In genomic region chr17:10292057-10292931, GRCh38 we compare ENCODE assay signal across 10 cellular contexts.
DNase-seq lines count a peak whose midpoint lies in the region; ATAC-seq and TF ChIP-seq lines count a peak whose summit lies in the region.
"Had no signal": no experiment of that assay in that cellular context is flagged by ENCODE, and none has a peak within 500 bp of the region (broad histone marks: within the 10 kb centered on the region; RNA-seq: fewer than 3 reads in every experiment).

No MANE protein-coding gene starts in this region.

- DNase-seq in GM10248 (ENCODE audit: extremely low spot score) (peak; percentile 63), HCT116 (ENCODE audit: low read depth, low spot score) (peak; percentile 75), PC-9 (no peak), left lung (no peak), NCI-H748 treated with DMSO at 0.1 percent for 48 hours (lab: John Stamatoyannopoulos, UW) (no peak), WERI-Rb-1 (no peak), NCI-H510A treated with DMSO at 0.1 percent for 48 hours (lab: John Stamatoyannopoulos, UW) (no peak)
- DNase-seq in stimulated activated CD4-positive, alpha-beta T cell treated with anti-CD3 and anti-CD28 coated beads, Interleukin-4, amount 100 ng/mL, for 24 hours: no peak
- DNase-seq: naive B cell had no signal

- no peak overlapping the region for H3K9ac ChIP-seq in HCT116 (ENCODE audit: low read length)

- no peaks in the 10 kb centered on the region for H3K79me2 ChIP-seq in HCT116 (ENCODE audit: insufficient read depth, low read length)
- no peaks in the 10 kb centered on the region for H3K79me2 ChIP-seq in PC-9 (ENCODE audit: low read depth)

- no peak for TF ChIP-seq POLR2A in HCT116 (IDR thresholded peaks at IDR 0.05; ENCODE audit: borderline replicate concordance, extremely low read depth, insufficient read depth, insufficient read length)

- H3K36me3 ChIP-seq in HCT116 (ENCODE audit: control insufficient read depth in 1 of 2, insufficient read depth in 2 of 2, low read length in 2 of 2) (no peaks in the 10 kb centered on the region), PC-9 (ENCODE audit: low read depth) (no peaks in the 10 kb centered on the region), left lung (no peaks in the 10 kb centered on the region), WERI-Rb-1 (no peaks in the 10 kb centered on the region)
- H3K36me3 ChIP-seq: thoracic aorta had no signal

- TF ChIP-seq CTCF in GM10248 (IDR thresholded peaks at IDR 0.05; ENCODE audit: control extremely low read depth, extremely low read depth, low read depth, missing control alignments): no peak
- no peak for TF ChIP-seq CTCF in HCT116 (IDR thresholded peaks at IDR 0.05 in 2 of 3, conservative IDR thresholded peaks at IDR 0.05 in 1 of 3; ENCODE audit: borderline replicate concordance in 1 of 3, insufficient read depth in 1 of 3, low read depth in 2 of 3, low read length in 2 of 3)
- no peak for TF ChIP-seq CTCF in PC-9 (conservative IDR thresholded peaks at IDR 0.05)
- no peak for TF ChIP-seq CTCF in left lung (IDR thresholded peaks at IDR 0.05)
- TF ChIP-seq CTCF in WERI-Rb-1 (IDR thresholded peaks at IDR 0.05; ENCODE audit: low read depth, low read length): no peak

- H3K27ac ChIP-seq in HCT116 (ENCODE audit: low read depth, low read length) (peak overlapping the region; percentile 7; the same call in 1 of the 2 replicates), PC-9 (no peak overlapping the region), left lung (no peak overlapping the region), WERI-Rb-1 (no peak overlapping the region)
- H3K27ac ChIP-seq: thoracic aorta had no signal

- H3K9me3 ChIP-seq in HCT116 (ENCODE audit: control insufficient read depth in 1 of 2, insufficient read depth in 1 of 2, low read depth in 1 of 2, low read length in 2 of 2): no peaks in the 10 kb centered on the region
- H3K9me3 ChIP-seq in PC-9 (ENCODE audit: insufficient read depth, low read depth): no peaks in the 10 kb centered on the region
- H3K9me3 ChIP-seq in left lung: no peaks in the 10 kb centered on the region
- H3K9me3 ChIP-seq in WERI-Rb-1 (ENCODE audit: severe bottlenecking): no peaks in the 10 kb centered on the region
- H3K9me3 ChIP-seq: thoracic aorta had no signal

- peak overlapping the region in 1 of 2 experiments; percentile 12; a peak in 2 of 4 replicates for H3K4me3 ChIP-seq in HCT116 (replicated peaks in 1 of 2; ENCODE audit: low read depth in 1 of 2, low read length in 2 of 2)
- H3K4me3 ChIP-seq in PC-9: no peak overlapping the region
- no peak overlapping the region for H3K4me3 ChIP-seq in left lung
- no peak overlapping the region for H3K4me3 ChIP-seq in WERI-Rb-1 (ENCODE audit: low read depth, low read length)
- H3K4me3 ChIP-seq: thoracic aorta had no signal

- CTCF ChIA-PET in GM10248 (lab: Yijun Ruan, JAX): interaction anchor here (1.0 to 8.0 kb wide), 8 partner anchors 8 to 324 kb away, joined by 3 to 104 read pairs (median 4); no protein-coding TSS in a partner anchor
- CTCF ChIA-PET in HCT116 (lab: Charles Lee): interaction anchor here (1.1 to 3.2 kb wide), 3 partner anchors 65 to 325 kb away, joined by 4 to 30 read pairs (median 12); no protein-coding TSS in a partner anchor
- CTCF ChIA-PET in PC-9 (lab: Charles Lee): no interaction called here

- intact Hi-C loops in HCT116 (cut with micrococcal nuclease): loop anchor here (5.0 to 10.0 kb wide), 2 partner anchors 325 to 553 kb away; no protein-coding TSS in a partner anchor
- intact Hi-C loops in PC-9 (cut with micrococcal nuclease; ENCODE audit: unreplicated experiment): loop anchor here (10.0 kb wide), 1 partner anchor 323 kb away; no protein-coding TSS in a partner anchor
- intact Hi-C loops in left lung (cut with DNase I): no loop called here

- H3K4me1 ChIP-seq in HCT116 (ENCODE audit: control insufficient read depth in 1 of 2, insufficient read depth in 2 of 2, low read length in 2 of 2) (peaks cover 2 to 25% of the 10 kb centered on the region in 2 experiments; a peak in 3 of 4 replicates), PC-9 (replicated peaks; ENCODE audit: insufficient read depth) (no peaks in the 10 kb centered on the region), left lung (no peaks in the 10 kb centered on the region)

- TF ChIP-seq RAD21 in HCT116 (IDR thresholded peaks at IDR 0.05; ENCODE audit: low read depth): no peak

- H3K9me2 ChIP-seq in HCT116 (ENCODE audit: insufficient read depth) (no peaks in the 10 kb centered on the region), PC-9 (ENCODE audit: insufficient read depth) (no peaks in the 10 kb centered on the region)

- POLR2A ChIA-PET in GM10248 (lab: Yijun Ruan, JAX) (no interaction called here), HCT116 (lab: Charles Lee) (interaction anchor here (0.8 kb wide), 1 partner anchor 59 kb away, joined by 4 read pairs; no protein-coding TSS in a partner anchor), PC-9 (lab: Charles Lee; ENCODE audit: unreplicated experiment) (no interaction called here)

- peak; percentile 90 for ATAC-seq in HCT116
- peak; percentile 52 for ATAC-seq in left lung

- H4K20me1 ChIP-seq in HCT116 (ENCODE audit: insufficient read depth): no peaks in the 10 kb centered on the region
- no peaks in the 10 kb centered on the region for H4K20me1 ChIP-seq in PC-9 (ENCODE audit: insufficient read depth)

- RAD21 ChIA-PET in HCT116 (lab: Charles Lee; ENCODE audit: low non-redundant PET in 1 of 2, low total read pairs in 2 of 2, uncharacterized antibody in 2 of 2, unreplicated experiment in 2 of 2): interaction anchor here in 1 of 2 experiments (1.4 kb wide), 1 partner anchor 322 kb away, joined by 3 read pairs; no protein-coding TSS in a partner anchor

- H3F3A ChIP-seq in PC-9 (ENCODE audit: insufficient read depth, low read depth): no peaks in the 10 kb centered on the region

- no TSS peak for BruUV-seq in HCT116 (replicated peaks; lab: Mats Ljungman, UMichigan)
- TSS peak; percentile 64 for BruUV-seq in PC-9 (replicated peaks; lab: Mats Ljungman, UMichigan)

- H3K4me2 ChIP-seq in HCT116 (ENCODE audit: low read length) (peak overlapping the region; percentile 62), PC-9 (no peak overlapping the region)

- H2AFZ ChIP-seq in HCT116 (ENCODE audit: low read depth, low read length, poor library complexity, severe bottlenecking): peak overlapping the region; percentile 29
- no peak overlapping the region for H2AFZ ChIP-seq in PC-9

- peaks cover 7% of the 10 kb centered on the region; the same call in 1 of the 2 replicates for H3K27me3 ChIP-seq in HCT116 (ENCODE audit: insufficient read depth, low read length)
- no peaks in the 10 kb centered on the region for H3K27me3 ChIP-seq in PC-9 (ENCODE audit: insufficient read depth, low read depth)
- peaks cover 0 to 39% of the 10 kb centered on the region in 2 donors for H3K27me3 ChIP-seq in left lung
- no peaks in the 10 kb centered on the region for H3K27me3 ChIP-seq in WERI-Rb-1 (ENCODE audit: insufficient read depth, low read depth, severe bottlenecking)

TF ChIP-seq in HCT116, 20 proteins besides CTCF, POLR2A, EP300 and RAD21 (continues in another document):
- peak; percentile 72; the same call in 1 of the 2 replicates for TF ChIP-seq SRF (IDR thresholded peaks at IDR 0.05; ENCODE audit: low read depth)
- no peak for TF ChIP-seq CBX3 (IDR thresholded peaks at IDR 0.05; ENCODE audit: low read depth)
- TF ChIP-seq ZFX (IDR thresholded peaks at IDR 0.05): no peak
- TF ChIP-seq ELF1 (IDR thresholded peaks at IDR 0.05; ENCODE audit: borderline replicate concordance, low read depth): no peak
- no peak for TF ChIP-seq ATF3 (IDR thresholded peaks at IDR 0.05)
- peak; percentile 68 for TF ChIP-seq SP1 (IDR thresholded peaks at IDR 0.05; ENCODE audit: low read depth)
- TF ChIP-seq ZBTB33 (IDR thresholded peaks at IDR 0.05; ENCODE audit: extremely low read depth, insufficient replicate concordance, low read length): no peak
- TF ChIP-seq POLR2AphosphoS5 (IDR thresholded peaks at IDR 0.05; ENCODE audit: low read depth, low read length): 0 out of 2 replicates have a peak, but pooled peaks have one; percentile 11
- TF ChIP-seq ZNF274 (IDR thresholded peaks at IDR 0.05; ENCODE audit: low read depth, low read length): no peak
- TF ChIP-seq FOSL1 (IDR thresholded peaks at IDR 0.05; ENCODE audit: low read depth): peak; percentile 89
- no peak for TF ChIP-seq EGR1 (IDR thresholded peaks at IDR 0.05; ENCODE audit: low read depth)
- peak; percentile 76 for TF ChIP-seq JUND (IDR thresholded peaks at IDR 0.05)
- no peak for TF ChIP-seq MAX (IDR thresholded peaks at IDR 0.05)
- TF ChIP-seq SIN3A (IDR thresholded peaks at IDR 0.05; ENCODE audit: low read depth): no peak

Comparison
In these comparisons a context has a peak if more than half of its experiments do, and no peak if none do; other contexts are left out.
1. DNase-seq: peak in GM10248 (single experiment) and HCT116 (single experiment); none in PC-9 (0 of 2), left lung (0 of 2), NCI-H748 treated with DMSO at 0.1 percent for 48 hours (single experiment), WERI-Rb-1 (single experiment), stimulated activated CD4-positive, alpha-beta T cell treated with anti-CD3 and anti-CD28 coated beads, Interleukin-4, amount 100 ng/mL, for 24 hours (single experiment) and NCI-H510A treated with DMSO at 0.1 percent for 48 hours (single experiment).
2. intact Hi-C loops: an anchor here in HCT116 (5.0 to 10.0 kb wide) and PC-9 (10.0 kb wide); none called in left lung.